5 cellular contexts compared by ENCODE assay signal in the genomic region with DNA sequence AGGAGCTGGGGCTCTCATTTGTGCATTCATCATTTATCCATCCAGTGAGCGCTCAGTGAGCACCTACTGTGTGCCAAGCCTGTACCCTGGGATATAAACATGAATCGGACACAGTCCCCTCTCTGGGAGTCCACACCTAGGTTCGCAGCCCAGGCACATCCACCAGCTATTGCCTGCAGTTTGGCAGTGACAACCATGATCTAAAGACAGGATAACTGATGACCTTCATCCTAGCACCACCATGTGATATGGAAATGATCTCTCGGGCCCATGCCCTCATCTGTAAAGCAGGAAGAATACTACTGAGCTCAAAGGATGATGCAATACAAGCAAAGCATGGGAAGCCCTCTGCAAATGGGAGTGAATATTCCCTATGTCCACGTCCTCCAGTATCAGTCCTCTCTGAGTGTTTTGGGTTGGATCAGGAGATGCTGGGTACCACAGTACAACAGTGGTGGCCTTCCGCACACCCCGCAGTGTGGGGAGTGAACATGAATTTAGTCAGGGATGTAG.
"Had no signal": no experiment of that assay in that cellular context is flagged by ENCODE, and none has a peak within 500 bp of the region (broad histone marks: within the 10 kb centered on the region; RNA-seq: fewer than 3 reads in every experiment).

No MANE protein-coding gene starts in this region.

- H3K4me1 ChIP-seq: HAP-1 had no signal

- FAIRE-seq: HTR-8/SVneo had no signal

- H3K4me2 ChIP-seq: GM23338 had no signal

- DNase-seq: H7, KBM-7 had no signal

- H3K9me3 ChIP-seq: HAP-1 had no signal

- H2AFZ ChIP-seq: GM23338 had no signal

- ATAC-seq: GM23338 had no signal

- H3K4me3 Mint-ChIP-seq: GM23338 had no signal

- H3K27ac Mint-ChIP-seq: GM23338 had no signal

- H3K36me3 ChIP-seq: HAP-1 had no signal

- H3K4me3 ChIP-seq: GM23338, HAP-1 had no signal
